ENCODE assay signal across 8 cellular contexts in genomic region chr20:62861732-62862336, GRCh38. TPM values are rescaled to one million over a fixed set of nuclear protein-coding genes. Genes with fewer than 3 reads are reported as not detected.
DNase-seq lines count a peak whose midpoint lies in the region; ATAC-seq and TF ChIP-seq lines count a peak whose summit lies in the region.

TSS of gene TCFL5 (minus strand) at chr20:62861822. CDS start at chr20:62861670, 152 bp downstream.

- peaks cover 5% of the 10 kb centered on the region; the same call in 1 of the 2 replicates for H3K36me3 ChIP-seq in Karpas-422 (ENCODE audit: insufficient read depth, low read length)
- peaks cover 5% of the 10 kb centered on the region for H3K36me3 ChIP-seq in suprapubic skin

- peak; percentile 59 for ATAC-seq in GM21723 (IDR thresholded peaks at IDR 0.05; ENCODE audit: unreplicated experiment)
- ATAC-seq in omental fat pad (ENCODE audit: low FRiP score): peak; percentile 92

- in situ Hi-C loops in SK-MEL-5 (cut with HindIII; ENCODE audit: low pct_unique_long_range_greater_than_20kb, low sequenced_read_pairs): no loop called here

- peak within 1 kb of the TSS; percentile 61 for H3K9ac ChIP-seq in Karpas-422 (ENCODE audit: low read length)

- WGBS in suprapubic skin: 30% methylated on average over 22 of the region's 69 CpGs

- no peaks in the 10 kb centered on the region for H3K9me3 ChIP-seq in Karpas-422 (ENCODE audit: low read length)
- H3K9me3 ChIP-seq in suprapubic skin: no peaks in the 10 kb centered on the region

- H2AFZ ChIP-seq in Karpas-422 (ENCODE audit: low read length): no peak within 1 kb of the TSS

- no peak for TF ChIP-seq EP300 in suprapubic skin (IDR thresholded peaks at IDR 0.05)

- H3K4me3 ChIP-seq in Karpas-422 (ENCODE audit: low read length) (peak within 1 kb of the TSS; percentile 38; the same call in 1 of the 2 replicates), suprapubic skin (peak within 1 kb of the TSS; percentile 51)

- H3K79me2 ChIP-seq in Karpas-422 (ENCODE audit: low read length): peaks cover 24% of the 10 kb centered on the region

- H3K27me3 ChIP-seq in Karpas-422 (ENCODE audit: low read length): no peaks in the 10 kb centered on the region
- H3K27me3 ChIP-seq in suprapubic skin: no peaks in the 10 kb centered on the region

- H3K4me1 ChIP-seq in Karpas-422 (ENCODE audit: low read length) (peaks cover 13% of the 10 kb centered on the region), suprapubic skin (peaks cover 32% of the 10 kb centered on the region)

- H3K27ac ChIP-seq in Karpas-422 (ENCODE audit: low read length): no peak within 1 kb of the TSS
- no peak within 1 kb of the TSS for H3K27ac ChIP-seq in suprapubic skin

- TF ChIP-seq CTCF in omental fat pad (IDR thresholded peaks at IDR 0.05) (no peak), suprapubic skin (IDR thresholded peaks at IDR 0.05) (no peak)

- no peak for TF ChIP-seq POLR2A in suprapubic skin (IDR thresholded peaks at IDR 0.05)

- no peaks in the 10 kb centered on the region for H3K9me2 ChIP-seq in Karpas-422 (replicated peaks; ENCODE audit: insufficient read depth, low read length)

- DNase-seq in DMS 273 treated with DMSO at 0.1 percent for 48 hours (lab: John Stamatoyannopoulos, UW) (peak; percentile 36), Karpas-422 (peak; percentile 95), SK-MEL-5 (ENCODE audit: low read depth, low spot score) (peak; percentile 89), globus pallidus (ENCODE audit: low spot score) (peak; percentile 86), omental fat pad (ENCODE audit: low spot score) (peak; percentile 93), suprapubic skin (ENCODE audit: low spot score in 2 of 2) (peak; percentile 96)
- peak; percentile 89 for DNase-seq in activated naive CD4-positive, alpha-beta T cell treated with Interleukin-2 at 50 U/mL for 16 hours

- H3K4me2 ChIP-seq in Karpas-422 (ENCODE audit: low read depth, low read length, poor library complexity, severe bottlenecking): peak within 1 kb of the TSS; percentile 40

- no peaks in the 10 kb centered on the region for H4K20me1 ChIP-seq in Karpas-422 (ENCODE audit: insufficient read depth, low read depth, low read length)

RNA-seq across cellular contexts. Expression of gene TCFL5, which starts in this region (rescaled TPM):
- total RNA-seq in Karpas-422 (2014; rRNA removed; shearing (Covaris generic); ENCODE audit: low replicate concordance): 11.3 and 11.5 TPM in 2 replicates
- 54.7 and 55.2 TPM in 2 replicates for total RNA-seq in SK-MEL-5 (2014; rRNA removed; shearing (Covaris generic))
- 27.1 and 29.4 TPM in 2 replicates for polyA plus RNA-seq in SK-MEL-5 (2015; cell fraction: cytosol; rRNA removed)
- polyA plus RNA-seq in SK-MEL-5 (2015; cell fraction: nucleus; rRNA removed): 31.6 TPM in 2 replicates
- total RNA-seq in omental fat pad: 1 to 10 TPM; 6.1 to 7.7 (median 6.3) TPM
- 10 to 100 TPM in 2 of 4 donors, 1 to 10 TPM in 2; 9.0 to 20.3 (median 12.7) TPM for total RNA-seq in suprapubic skin

Comparison
In these comparisons a context has a peak if more than half of its experiments do, and no peak if none do; other contexts are left out.
1. DNase-seq: peak in every context shown above with its lines; median percentile 96 in suprapubic skin; 95 in Karpas-422; 93 in omental fat pad; 89 in SK-MEL-5; 89 in activated naive CD4-positive, alpha-beta T cell treated with Interleukin-2 at 50 U/mL for 16 hours; 86 in globus pallidus; 36 in DMS 273 treated with DMSO at 0.1 percent for 48 hours.